9 cellular contexts compared by ENCODE assay signal in genomic region chr1:34316773-34317172, GRCh38.
"Had no signal": no experiment of that assay in that cellular context is flagged by ENCODE, and none has a peak within 500 bp of the region (broad histone marks: within the 10 kb centered on the region; RNA-seq: fewer than 3 reads in every experiment).

No MANE protein-coding gene starts in this region.

- DNase-seq: GM23248, GOT3, H7, HFFc6, IMR-90 had no signal

- H3K9me3 ChIP-seq: HAP-1 had no signal

- H3K36me3 ChIP-seq: HAP-1 had no signal

- H3K4me3 ChIP-seq: GM23248, HAP-1, K562 had no signal

- H3K9ac ChIP-seq: GM23248 had no signal

- H3K4me1 ChIP-seq: HAP-1 had no signal

- ATAC-seq: HCT116, K562 had no signal

- FAIRE-seq: K562 had no signal

- H3K27ac ChIP-seq: GM23248, HL-60 had no signal
